Comparison of ENCODE assay signal across 14 cellular contexts in genomic region chr3:14210843-14211594, GRCh38. TPM values are rescaled to one million over a fixed set of nuclear protein-coding genes. Genes with fewer than 3 reads are reported as not detected.
A peak's percentile ranks its signal among the peaks of the same experiment; 100 is the strongest.
DNase-seq lines count a peak whose midpoint lies in the region; ATAC-seq and TF ChIP-seq lines count a peak whose summit lies in the region.
"Had no signal": no experiment of that assay in that cellular context is flagged by ENCODE, and none has a peak within 500 bp of the region (broad histone marks: within the 10 kb centered on the region; RNA-seq: fewer than 3 reads in every experiment).

No MANE protein-coding gene starts in this region.

- peak overlapping the region; percentile 88 for H3K27ac ChIP-seq in SJSA1

- no peaks in the 10 kb centered on the region for H3K36me3 ChIP-seq in SJSA1

- H3K4me1 ChIP-seq in SJSA1 (replicated peaks) = peaks cover 55% of the 10 kb centered on the region

- no peak for TF ChIP-seq CTCF in fibroblast of the aortic adventitia (IDR thresholded peaks at IDR 0.05; ENCODE audit: insufficient read depth, low read length)

- DNase-seq in EL (peak; percentile 93), SJSA1 (ENCODE audit: low read depth in 1 of 2, low spot score in 2 of 2) (peak; percentile 90 to 97), fibroblast of the aortic adventitia (ENCODE audit: low read depth) (peak; percentile 89), sciatic nerve (ENCODE audit: low spot score) (no peak), NCI-H2196 treated with DMSO at 0.1 percent for 48 hours (lab: John Stamatoyannopoulos, UW; ENCODE audit: unreplicated experiment) (no peak), NCI-H2171 treated with DMSO at 0.1 percent for 48 hours (lab: John Stamatoyannopoulos, UW) (no peak)
- DNase-seq: activated CD4-positive, CD25-positive, alpha-beta regulatory T cell; aorta; CD8-positive, alpha-beta memory T cell; effector CD8-positive, alpha-beta T cell; mesendoderm; NCI-H82 had no signal

- no peaks in the 10 kb centered on the region for H3K9me3 ChIP-seq in SJSA1 (replicated peaks)

- no peak overlapping the region for H3K4me3 ChIP-seq in SJSA1
- no peak overlapping the region for H3K4me3 ChIP-seq in fibroblast of the aortic adventitia (ENCODE audit: low read depth, low read length)

- peak; percentile 54 for ATAC-seq in sciatic nerve
- ATAC-seq in GM18502 (IDR thresholded peaks at IDR 0.05; ENCODE audit: poor library complexity, unreplicated experiment) = no peak
- no peak for ATAC-seq in HG03135 (IDR thresholded peaks at IDR 0.05; ENCODE audit: unreplicated experiment)

- intact Hi-C loops in sciatic nerve (cut with DNase I) = no loop called here

- H3K27me3 ChIP-seq in SJSA1 (replicated peaks) = no peaks in the 10 kb centered on the region

RNA-seq across cellular contexts. Expression of gene LSM3, which starts 32.4 kb away (rescaled TPM):
- total RNA-seq in SJSA1 (2014; rRNA removed; shearing (Covaris generic)) = 22.4 and 25.9 TPM in 2 replicates
- total RNA-seq in fibroblast of the aortic adventitia (ENCODE audit: low replicate concordance) = 5.6 and 15.6 TPM in 2 replicates
- total RNA-seq in sciatic nerve = 8.9 TPM

RNA-seq across cellular contexts. Expression of gene XPC, which starts 32.6 kb away (rescaled TPM):
- total RNA-seq in SJSA1 (2014; rRNA removed; shearing (Covaris generic)) = 12.9 and 17.7 TPM in 2 replicates
- 61.6 and 186 TPM in 2 replicates for total RNA-seq in fibroblast of the aortic adventitia (ENCODE audit: low replicate concordance)
- total RNA-seq in sciatic nerve = 54.2 TPM

Comparison
In these comparisons a context has a peak if more than half of its experiments do, and no peak if none do; other contexts are left out.
1. DNase-seq: peak in EL (single experiment), SJSA1 (2 of 2) and fibroblast of the aortic adventitia (single experiment); none in sciatic nerve (single experiment), NCI-H2196 treated with DMSO at 0.1 percent for 48 hours (single experiment) and NCI-H2171 treated with DMSO at 0.1 percent for 48 hours (single experiment).